Comparison of ENCODE assay signal across 8 cellular contexts in genomic region chr7:130912086-130912909, GRCh38.
DNase-seq lines count a peak whose midpoint lies in the region; TF ChIP-seq lines count a peak whose summit lies in the region.

No MANE protein-coding gene starts in this region.

- peaks cover 83% of the 10 kb centered on the region for H3K79me2 ChIP-seq in GM23248 (ENCODE audit: insufficient read depth)
- H3K79me2 ChIP-seq in parathyroid adenoma, result peaks cover 29% of the 10 kb centered on the region

- WGBS in GM23248 (ENCODE audit: low coverage in 1 of 2, low lambda C conversion rate in 2 of 2, missing lambda C conversion rate in 2 of 2), 2 experiments, result 0 to 1% methylated on average over 9 of the region's 9 CpGs

- H3K27me3 ChIP-seq in GM23248 (replicated peaks; ENCODE audit: insufficient read depth) (no peaks in the 10 kb centered on the region), parathyroid adenoma (ENCODE audit: control insufficient read depth, insufficient read depth, low read length) (no peaks in the 10 kb centered on the region)

- H3K27ac ChIP-seq in GM23248 (peak overlapping the region; percentile 98), RWPE1 (peak overlapping the region; percentile 98), parathyroid adenoma (peak overlapping the region; percentile 31)

- H3K4me3 ChIP-seq in AG10803 (ENCODE audit: low read length) (peak overlapping the region; percentile 68), GM23248 (peak overlapping the region; percentile 99), parathyroid adenoma (ENCODE audit: low read depth, low read length) (peak overlapping the region; percentile 14)

- H3K9me3 Mint-ChIP-seq in endothelial cell (ENCODE audit: unreplicated experiment), result no peaks in the 10 kb centered on the region

- peaks cover 24% of the 10 kb centered on the region for H3K4me1 Mint-ChIP-seq in endothelial cell (ENCODE audit: unreplicated experiment)

- H3K27ac Mint-ChIP-seq in endothelial cell (ENCODE audit: unreplicated experiment), result peak overlapping the region; percentile 21

- TF ChIP-seq CTCF in AG10803 (conservative IDR thresholded peaks at IDR 0.05; ENCODE audit: low read length) (no peak), RWPE1 (conservative IDR thresholded peaks at IDR 0.05; ENCODE audit: low read depth) (no peak), endothelial cell (IDR thresholded peaks at IDR 0.05; ENCODE audit: unreplicated experiment) (no peak), parathyroid adenoma (IDR thresholded peaks at IDR 0.05) (no peak)

- H3K9ac ChIP-seq in GM23248, result peak overlapping the region; percentile 100
- no peak overlapping the region for H3K9ac ChIP-seq in parathyroid adenoma

- no peaks in the 10 kb centered on the region; the same call in 1 of the 2 replicates for H4K20me1 ChIP-seq in GM23248 (ENCODE audit: insufficient read depth)

- peaks cover 90% of the 10 kb centered on the region for H3F3A ChIP-seq in GM23248 (ENCODE audit: insufficient read depth)

- H3K4me3 Mint-ChIP-seq in endothelial cell (ENCODE audit: unreplicated experiment), result no peak overlapping the region

- in situ Hi-C loops in GM23248 (cut with MboI), result no loop called here

- H3K9me2 ChIP-seq in GM23248 (ENCODE audit: insufficient read depth), result no peaks in the 10 kb centered on the region

- POLR2A ChIA-PET in RWPE1 (lab: Yijun Ruan, JAX; ENCODE audit: low non-redundant PET), result no interaction called here

- H2AFZ ChIP-seq in GM23248 (no peak overlapping the region), parathyroid adenoma (no peak overlapping the region)

- peak; percentile 92 for DNase-seq in AG10803 (ENCODE audit: low read depth)
- DNase-seq in GM23248, result peak; percentile 82
- DNase-seq in RWPE1 (ENCODE audit: low spot score), result no peak
- DNase-seq in endothelial cell (ENCODE audit: low spot score), result no peak
- no peak for DNase-seq in NCI-H1092 treated with DMSO at 0.1 percent for 48 hours (lab: John Stamatoyannopoulos, UW)
- no peak for DNase-seq in NCI-H774 (lab: John Stamatoyannopoulos, UW)
- no peak for DNase-seq in stimulated activated CD4-positive, alpha-beta T cell treated with anti-CD3 and anti-CD28 coated beads, Interleukin-4, amount 100 ng/mL, for 1 hour

- H3K4me1 ChIP-seq in GM23248 (ENCODE audit: insufficient read depth) (peaks cover 39% of the 10 kb centered on the region), parathyroid adenoma (peaks cover 6% of the 10 kb centered on the region)

- peak overlapping the region; percentile 94 for H3K4me2 ChIP-seq in GM23248 (ENCODE audit: unreplicated experiment)
- no peak overlapping the region for H3K4me2 ChIP-seq in parathyroid adenoma (ENCODE audit: low read length)

- no peaks in the 10 kb centered on the region for H3K36me3 Mint-ChIP-seq in endothelial cell (ENCODE audit: low read depth, unreplicated experiment)

- H3K9me3 ChIP-seq in GM23248 (ENCODE audit: low read depth), result no peaks in the 10 kb centered on the region
- no peaks in the 10 kb centered on the region for H3K9me3 ChIP-seq in parathyroid adenoma (ENCODE audit: control insufficient read depth, low read length)

- no peaks in the 10 kb centered on the region for H3K27me3 Mint-ChIP-seq in endothelial cell (ENCODE audit: unreplicated experiment)

- peaks cover 39% of the 10 kb centered on the region for H3K36me3 ChIP-seq in GM23248 (ENCODE audit: low read depth)
- no peaks in the 10 kb centered on the region for H3K36me3 ChIP-seq in parathyroid adenoma (ENCODE audit: control insufficient read depth, insufficient read depth, low read length)

- CTCF ChIA-PET in RWPE1 (lab: Yijun Ruan, JAX), result no interaction called here

Comparison
In these comparisons a context has a peak if more than half of its experiments do, and no peak if none do; other contexts are left out.
1. DNase-seq: peak in AG10803 (single experiment) and GM23248 (single experiment); none in RWPE1 (single experiment), endothelial cell (single experiment), NCI-H1092 treated with DMSO at 0.1 percent for 48 hours (single experiment), NCI-H774 (single experiment) and stimulated activated CD4-positive, alpha-beta T cell treated with anti-CD3 and anti-CD28 coated beads, Interleukin-4, amount 100 ng/mL, for 1 hour (single experiment).
2. H3K4me3 ChIP-seq: peak in every context shown above with its lines; median percentile 99 in GM23248; 68 in AG10803; 14 in parathyroid adenoma.
3. H3K27ac ChIP-seq: peak in every context shown above with its lines; median percentile 98 in GM23248; 98 in RWPE1; 31 in parathyroid adenoma.